Comparison of ENCODE assay signal across 10 cellular contexts in the genomic region with DNA sequence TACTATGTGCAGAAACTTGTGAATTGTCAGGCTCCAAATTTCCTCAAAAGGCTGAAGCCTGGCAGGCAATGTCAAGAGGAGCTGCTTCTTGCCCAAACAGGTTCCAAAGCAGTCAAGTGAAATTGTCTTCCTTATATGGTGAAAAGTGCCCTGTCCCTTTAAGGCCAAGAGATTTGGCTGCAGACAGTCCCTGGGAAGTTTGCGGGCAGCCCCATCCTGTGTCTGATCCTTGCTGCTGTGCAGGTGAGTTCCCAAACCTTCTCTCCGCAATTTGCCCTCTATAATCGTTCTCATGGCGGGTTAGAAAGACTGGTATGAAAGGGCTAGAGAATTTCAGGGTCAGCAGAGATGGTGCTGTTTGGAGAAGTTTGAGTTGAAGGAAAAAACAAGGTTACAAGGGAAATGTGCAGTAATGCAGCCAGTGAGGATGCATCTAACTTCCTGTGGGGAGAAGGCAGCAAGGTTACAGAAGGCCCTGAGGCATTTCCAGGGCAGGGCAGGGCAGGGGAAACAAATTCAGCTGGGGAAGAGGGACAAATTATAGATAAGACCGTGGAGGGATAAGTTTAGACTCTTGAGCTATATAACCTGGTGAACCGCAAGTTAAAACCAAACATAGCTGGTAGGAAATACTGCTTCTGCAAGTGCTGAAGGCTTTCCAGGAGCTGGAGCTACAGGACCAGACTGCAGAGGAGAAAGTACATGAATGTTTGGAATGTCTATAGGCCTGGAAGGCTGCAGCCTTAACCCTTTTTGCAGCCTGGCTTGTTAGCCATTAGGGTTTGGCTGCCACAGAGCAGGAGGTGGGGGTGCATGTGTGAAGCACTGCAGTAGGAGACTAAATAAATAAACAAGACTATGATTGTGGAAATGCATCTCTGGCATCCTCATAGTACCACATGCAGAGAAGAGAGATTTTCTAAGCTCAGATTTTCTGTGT.
DNase-seq lines count a peak whose midpoint lies in the region; ATAC-seq and TF ChIP-seq lines count a peak whose summit lies in the region.
"Had no signal": no experiment of that assay in that cellular context is flagged by ENCODE, and none has a peak within 500 bp of the region (broad histone marks: within the 10 kb centered on the region; RNA-seq: fewer than 3 reads in every experiment).

No MANE protein-coding gene starts in this region.

- no peaks in the 10 kb centered on the region for H3K9me3 ChIP-seq in Loucy (ENCODE audit: insufficient read depth, low read depth, low read length)
- no peaks in the 10 kb centered on the region for H3K9me3 ChIP-seq in mesenchymal stem cell (ENCODE audit: control insufficient read depth, low read length)
- H3K9me3 ChIP-seq in body of pancreas = no peaks in the 10 kb centered on the region

- H3K36me3 ChIP-seq in Loucy (ENCODE audit: insufficient read depth, low read length) (no peaks in the 10 kb centered on the region), mesenchymal stem cell (ENCODE audit: control insufficient read depth in 1 of 2, insufficient read depth in 2 of 2, low read depth in 1 of 2, low read length in 2 of 2) (no peaks in the 10 kb centered on the region), body of pancreas (replicated peaks in 1 of 2; ENCODE audit: insufficient read depth in 1 of 2, low read depth in 2 of 2) (no peaks in the 10 kb centered on the region)

- DNase-seq in AG09319 (ENCODE audit: extremely low read depth, low read depth) (peak; percentile 45), epithelial cell of esophagus (ENCODE audit: low read depth) (peak; percentile 64), mesenchymal stem cell (peak; percentile 76), body of pancreas (no peak), NCI-H1105 treated with DMSO at 0.1 percent for 48 hours (lab: John Stamatoyannopoulos, UW) (no peak)
- DNase-seq in activated naive CD4-positive, alpha-beta T cell (lab: John Stamatoyannopoulos, UW) = no peak
- no peak for DNase-seq in activated T-helper 2 cell treated with anti-CD3 and anti-CD28 coated beads, Interferon-gamma antibody, Interleukin-2, Interleukin-4, amounts not matched to agents 10 μg/mL and 5 μg/mL and 100 μg/mL, durations not matched to agents 14 hours and 24 hours and 36 hours (ENCODE audit: low spot score)
- DNase-seq: activated CD4-positive, alpha-beta T cell treated with anti-CD3 and anti-CD28 coated beads, Interleukin-2, amount 10 ng/mL, durations not matched to agents 24 days and 14 days had no signal

- no peak overlapping the region for H4K8ac ChIP-seq in mesenchymal stem cell (ENCODE audit: low read length)

- no peak overlapping the region for H3K27ac Mint-ChIP-seq in activated T-helper 2 cell treated with anti-CD3 and anti-CD28 coated beads, Interferon-gamma antibody, Interleukin-2, Interleukin-4, amounts not matched to agents 10 μg/mL and 5 μg/mL and 100 μg/mL, durations not matched to agents 14 hours and 24 hours and 36 hours
- H3K27ac Mint-ChIP-seq: activated CD4-positive, alpha-beta T cell treated with anti-CD3 and anti-CD28 coated beads, Interleukin-2, amount 10 ng/mL, durations not matched to agents 24 days and 14 days had no signal

- TF ChIP-seq POLR2A in body of pancreas (IDR thresholded peaks at IDR 0.05) = no peak

- intact Hi-C loops in activated T-helper 2 cell treated with anti-CD3 and anti-CD28 coated beads, Interferon-gamma antibody, Interleukin-2, Interleukin-4, amounts not matched to agents 10 μg/mL and 5 μg/mL and 100 μg/mL, durations not matched to agents 14 hours and 24 hours and 36 hours (cut with micrococcal nuclease) = no loop called here
- intact Hi-C loops in body of pancreas (cut with DNase I) = no loop called here

- no peak overlapping the region for H2BK120ac ChIP-seq in mesenchymal stem cell (ENCODE audit: low read depth, low read length)

- H3F3A ChIP-seq in Loucy (ENCODE audit: low read depth) = no peaks in the 10 kb centered on the region

- 0 out of 2 replicates have a peak overlapping the region, but pooled peaks have one; percentile 47 for H2AFZ ChIP-seq in Loucy (ENCODE audit: low read length)
- no peak overlapping the region for H2AFZ ChIP-seq in mesenchymal stem cell (ENCODE audit: low read depth, low read length)

- H2AK5ac ChIP-seq in mesenchymal stem cell (ENCODE audit: low read length, severe bottlenecking) = peak overlapping the region; percentile 72

- H3K79me1 ChIP-seq in mesenchymal stem cell (replicated peaks; ENCODE audit: low read length, poor library complexity, severe bottlenecking) = peaks cover 11% of the 10 kb centered on the region

- H2BK15ac ChIP-seq in mesenchymal stem cell (ENCODE audit: low read depth, poor library complexity, severe bottlenecking) = no peak overlapping the region

- ATAC-seq in body of pancreas = no peak

- H3K27ac ChIP-seq in mesenchymal stem cell (ENCODE audit: low read length, poor library complexity, severe bottlenecking) (peak overlapping the region; percentile 98), body of pancreas (no peak overlapping the region)
- H3K27ac ChIP-seq: KMS-11 had no signal

- H3K9me2 ChIP-seq in Loucy (replicated peaks; ENCODE audit: low read depth, low read length) = no peaks in the 10 kb centered on the region

- no peak overlapping the region for H3K4me3 Mint-ChIP-seq in activated T-helper 2 cell treated with anti-CD3 and anti-CD28 coated beads, Interferon-gamma antibody, Interleukin-2, Interleukin-4, amounts not matched to agents 10 μg/mL and 5 μg/mL and 100 μg/mL, durations not matched to agents 14 hours and 24 hours and 36 hours (ENCODE audit: low read depth)
- H3K4me3 Mint-ChIP-seq: activated CD4-positive, alpha-beta T cell treated with anti-CD3 and anti-CD28 coated beads, Interleukin-2, amount 10 ng/mL, durations not matched to agents 24 days and 14 days had no signal

- H3K4ac ChIP-seq in mesenchymal stem cell (ENCODE audit: low read depth in 1 of 2, low read length in 2 of 2) = peak overlapping the region in 1 of 2 experiments; percentile 3

- H3K79me2 ChIP-seq in Loucy (ENCODE audit: insufficient read depth, low read length) = no peaks in the 10 kb centered on the region

- no peaks in the 10 kb centered on the region for H3K4me1 Mint-ChIP-seq in activated T-helper 2 cell treated with anti-CD3 and anti-CD28 coated beads, Interferon-gamma antibody, Interleukin-2, Interleukin-4, amounts not matched to agents 10 μg/mL and 5 μg/mL and 100 μg/mL, durations not matched to agents 14 hours and 24 hours and 36 hours (ENCODE audit: low read depth)
- H3K4me1 Mint-ChIP-seq: activated CD4-positive, alpha-beta T cell treated with anti-CD3 and anti-CD28 coated beads, Interleukin-2, amount 10 ng/mL, durations not matched to agents 24 days and 14 days had no signal

- no peak overlapping the region for H3K14ac ChIP-seq in mesenchymal stem cell (ENCODE audit: low read length in 2 of 2)

- H3K9me3 Mint-ChIP-seq in activated T-helper 2 cell treated with anti-CD3 and anti-CD28 coated beads, Interferon-gamma antibody, Interleukin-2, Interleukin-4, amounts not matched to agents 10 μg/mL and 5 μg/mL and 100 μg/mL, durations not matched to agents 14 hours and 24 hours and 36 hours = no peaks in the 10 kb centered on the region
- H3K9me3 Mint-ChIP-seq: activated CD4-positive, alpha-beta T cell treated with anti-CD3 and anti-CD28 coated beads, Interleukin-2, amount 10 ng/mL, durations not matched to agents 24 days and 14 days had no signal

- peak overlapping the region; percentile 63 for H2BK5ac ChIP-seq in mesenchymal stem cell (ENCODE audit: low read depth, low read length, poor library complexity, severe bottlenecking)

- H3K9ac ChIP-seq in Loucy (ENCODE audit: low read depth, low read length, poor library complexity, severe bottlenecking) (no peak overlapping the region), mesenchymal stem cell (ENCODE audit: low read length) (no peak overlapping the region)
- H3K9ac ChIP-seq: KMS-11 had no signal

- no peak overlapping the region for H4K91ac ChIP-seq in mesenchymal stem cell (ENCODE audit: low read length)

- no peak overlapping the region for H2BK12ac ChIP-seq in mesenchymal stem cell (ENCODE audit: low read length in 2 of 2)

- H3K18ac ChIP-seq in mesenchymal stem cell (ENCODE audit: low read depth in 1 of 2, low read length in 2 of 2) = peak overlapping the region in 1 of 2 experiments; percentile 60

- no peaks in the 10 kb centered on the region for H4K20me1 ChIP-seq in Loucy (ENCODE audit: insufficient read depth, low read length, poor library complexity, severe bottlenecking)

- H3K4me1 ChIP-seq in Loucy (ENCODE audit: insufficient read depth, low read length, poor library complexity, severe bottlenecking) = no peaks in the 10 kb centered on the region
- H3K4me1 ChIP-seq in mesenchymal stem cell (ENCODE audit: control insufficient read depth, insufficient read depth, low read depth, low read length) = peaks cover 6% of the 10 kb centered on the region
- H3K4me1 ChIP-seq in body of pancreas = no peaks in the 10 kb centered on the region

- no peaks in the 10 kb centered on the region for H3K27me3 Mint-ChIP-seq in activated T-helper 2 cell treated with anti-CD3 and anti-CD28 coated beads, Interferon-gamma antibody, Interleukin-2, Interleukin-4, amounts not matched to agents 10 μg/mL and 5 μg/mL and 100 μg/mL, durations not matched to agents 14 hours and 24 hours and 36 hours (ENCODE audit: low read depth)

- no peak overlapping the region for H3K23ac ChIP-seq in mesenchymal stem cell (ENCODE audit: low read length in 2 of 2)

- H3K4me2 ChIP-seq in Loucy (ENCODE audit: low read depth, low read length, poor library complexity, severe bottlenecking) = peak overlapping the region; percentile 13
- peak overlapping the region; percentile 30 for H3K4me2 ChIP-seq in mesenchymal stem cell (ENCODE audit: low read length, poor library complexity, severe bottlenecking)
- H3K4me2 ChIP-seq: KMS-11 had no signal

- TF ChIP-seq CTCF in AG09319 (IDR thresholded peaks at IDR 0.05; ENCODE audit: low read depth, low read length) (no peak; the same call in 1 of the 2 replicates), Loucy (conservative IDR thresholded peaks at IDR 0.05; ENCODE audit: low read length) (no peak), epithelial cell of esophagus (IDR thresholded peaks at IDR 0.05; ENCODE audit: insufficient read depth, low read depth, low read length, missing control alignments) (no peak), body of pancreas (IDR thresholded peaks at IDR 0.05) (no peak)

- no peaks in the 10 kb centered on the region for H3K36me3 Mint-ChIP-seq in activated T-helper 2 cell treated with anti-CD3 and anti-CD28 coated beads, Interferon-gamma antibody, Interleukin-2, Interleukin-4, amounts not matched to agents 10 μg/mL and 5 μg/mL and 100 μg/mL, durations not matched to agents 14 hours and 24 hours and 36 hours (ENCODE audit: low read depth)

- WGBS in mesenchymal stem cell = 6% methylated on average over 6 of the region's 6 CpGs
- 26 to 37% methylated on average over 6 of the region's 6 CpGs for WGBS in body of pancreas, 2 donors

- H3K4me3 ChIP-seq in Loucy (ENCODE audit: low read length, poor library complexity, severe bottlenecking) = no peak overlapping the region
- H3K4me3 ChIP-seq in epithelial cell of esophagus (ENCODE audit: low read length) = peak overlapping the region; percentile 4
- peak overlapping the region in 1 of 2 experiments; percentile 28 for H3K4me3 ChIP-seq in mesenchymal stem cell (ENCODE audit: insufficient read depth in 1 of 2, low read depth in 1 of 2, low read length in 2 of 2)
- no peak overlapping the region for H3K4me3 ChIP-seq in body of pancreas

- no peaks in the 10 kb centered on the region for H3K27me3 ChIP-seq in Loucy (ENCODE audit: insufficient read depth, low read length, poor library complexity, severe bottlenecking)
- no peaks in the 10 kb centered on the region for H3K27me3 ChIP-seq in mesenchymal stem cell (ENCODE audit: control insufficient read depth in 1 of 2, insufficient read depth in 1 of 2, low read length in 2 of 2)
- H3K27me3 ChIP-seq in body of pancreas = no peaks in the 10 kb centered on the region

Comparison
In these comparisons a context has a peak if more than half of its experiments do, and no peak if none do; other contexts are left out.
1. DNase-seq: peak in AG09319 (single experiment), epithelial cell of esophagus (single experiment) and mesenchymal stem cell (single experiment); none in activated naive CD4-positive, alpha-beta T cell (0 of 4), activated T-helper 2 cell treated with anti-CD3 and anti-CD28 coated beads, Interferon-gamma antibody, Interleukin-2, Interleukin-4, amounts not matched to agents 10 μg/mL and 5 μg/mL and 100 μg/mL, durations not matched to agents 14 hours and 24 hours and 36 hours (single experiment), body of pancreas (0 of 4) and NCI-H1105 treated with DMSO at 0.1 percent for 48 hours (single experiment).